In genomic region chrX:52923781-52924241, GRCh38 we compare ENCODE assay signal across 9 cellular contexts. TPM values are rescaled to one million over a fixed set of nuclear protein-coding genes. Genes with fewer than 3 reads are reported as not detected.
DNase-seq lines count a peak whose midpoint lies in the region; ATAC-seq and TF ChIP-seq lines count a peak whose summit lies in the region.
"Had no signal": no experiment of that assay in that cellular context is flagged by ENCODE, and none has a peak within 500 bp of the region (broad histone marks: within the 10 kb centered on the region; RNA-seq: fewer than 3 reads in every experiment).

No MANE protein-coding gene starts in this region.

- H3K9me3 ChIP-seq in mammary epithelial cell (replicated peaks; ENCODE audit: insufficient read depth, low read length), result no peaks in the 10 kb centered on the region

- no peaks in the 10 kb centered on the region for H4K20me1 ChIP-seq in mammary epithelial cell (ENCODE audit: insufficient read depth, low read length)

- peak overlapping the region; percentile 75 for H3K27ac ChIP-seq in ACC112 (ENCODE audit: low read depth, low read length)
- no peak overlapping the region for H3K27ac ChIP-seq in mammary epithelial cell (ENCODE audit: insufficient read depth, low read depth, low read length)

- no peak overlapping the region for H2AFZ ChIP-seq in ACC112 (ENCODE audit: low read length, unreplicated experiment)
- no peak overlapping the region for H2AFZ ChIP-seq in mammary epithelial cell (ENCODE audit: low read depth, low read length)

- dilution Hi-C loops in mammary epithelial cell (cut with HindIII; ENCODE audit: low sequenced_read_pairs), result no loop called here

- H3K27me3 ChIP-seq in ACC112 (ENCODE audit: insufficient read depth, low read length) (no peaks in the 10 kb centered on the region), mammary epithelial cell (ENCODE audit: insufficient read depth, low read length) (peaks cover 2% of the 10 kb centered on the region)

- H3K79me2 ChIP-seq in ACC112 (ENCODE audit: control insufficient read depth, insufficient read depth, low read length, unreplicated experiment) (no peaks in the 10 kb centered on the region), mammary epithelial cell (ENCODE audit: insufficient read depth, low read length) (no peaks in the 10 kb centered on the region)

- DNase-seq in mammary epithelial cell, result peak; percentile 61
- DNase-seq in pons (ENCODE audit: low spot score), result peak; percentile 24
- no peak for DNase-seq in GM19238 (ENCODE audit: insufficient read length, low spot score)
- no peak for DNase-seq in T1000 (lab: John Stamatoyannopoulos, UW)
- no peak for DNase-seq in DMS 273 (lab: John Stamatoyannopoulos, UW; ENCODE audit: unreplicated experiment)

- no peak overlapping the region for H3K9ac ChIP-seq in mammary epithelial cell (ENCODE audit: insufficient read depth, low read length)

- H3K4me1 ChIP-seq in ACC112 (ENCODE audit: control insufficient read depth, insufficient read depth, low read length, unreplicated experiment) (peaks cover 13% of the 10 kb centered on the region), mammary epithelial cell (ENCODE audit: insufficient read depth, low read length) (peaks cover 7% of the 10 kb centered on the region)

- H3K4me3 ChIP-seq in ACC112 (ENCODE audit: low read depth, low read length) (peak overlapping the region; percentile 16; the same call in 1 of the 2 replicates), mammary epithelial cell (replicated peaks in 1 of 3; ENCODE audit: insufficient read depth in 1 of 3, low read depth in 2 of 3, low read length in 3 of 3) (no peak overlapping the region)
- H3K4me3 ChIP-seq: skin epidermis had no signal

- ATAC-seq in GM19395 (IDR thresholded peaks at IDR 0.05; ENCODE audit: unreplicated experiment) (peak; percentile 42), HG03521 (IDR thresholded peaks at IDR 0.05; ENCODE audit: unreplicated experiment) (peak; percentile 28)

- no peak overlapping the region for H3K4me2 ChIP-seq in mammary epithelial cell (ENCODE audit: insufficient read depth, low read depth, low read length)

- BruUV-seq in mammary epithelial cell (replicated peaks; lab: Mats Ljungman, UMichigan), result no TSS peak

- CTCF ChIA-PET in mammary epithelial cell (lab: Charles Lee; ENCODE audit: low non-redundant PET), result no interaction called here

- no peaks in the 10 kb centered on the region for H3K36me3 ChIP-seq in ACC112 (ENCODE audit: insufficient read depth, low read length)
- H3K36me3 ChIP-seq in mammary epithelial cell (ENCODE audit: insufficient read depth, low read length), result no peaks in the 10 kb centered on the region

- no peak for TF ChIP-seq CTCF in mammary epithelial cell (conservative IDR thresholded peaks at IDR 0.05 in 1 of 2, IDR thresholded peaks at IDR 0.05 in 1 of 2; ENCODE audit: extremely low read depth in 1 of 2, insufficient read depth in 1 of 2, low read depth in 1 of 2, low read length in 2 of 2)

- intact Hi-C loops in mammary epithelial cell (cut with micrococcal nuclease), result no loop called here

- WGBS in mammary epithelial cell (ENCODE audit: low coverage, missing lambda C conversion rate), result 50% methylated on average over 4 of the region's 4 CpGs

- in situ Hi-C loops in mammary epithelial cell (cut with MboI; ENCODE audit: low sequenced_read_pairs in 2 of 2), result no loop called here

RNA-seq across cellular contexts. Expression of gene FAM156B, which starts 26.7 kb away (rescaled TPM):
- total RNA-seq in mammary epithelial cell, result 10 to 100 TPM; 11.0 to 13.6 TPM
- 16.9 TPM for polyA plus RNA-seq in mammary epithelial cell
- 5.7 TPM for polyA minus RNA-seq in mammary epithelial cell

RNA-seq across cellular contexts. Expression of gene FAM156A, which starts 34.5 kb away (rescaled TPM):
- total RNA-seq in mammary epithelial cell, result 10 to 100 TPM; 10.3 to 22.5 TPM
- polyA plus RNA-seq in mammary epithelial cell, result 11.9 TPM
- 1.8 TPM for polyA minus RNA-seq in mammary epithelial cell

RNA-seq across cellular contexts. Expression of gene XAGE3, which starts 55.9 kb away (rescaled TPM):
- total RNA-seq in mammary epithelial cell, result not detected
- not detected for polyA plus RNA-seq in mammary epithelial cell
- polyA minus RNA-seq in mammary epithelial cell, result not detected

Comparison
In these comparisons a context has a peak if more than half of its experiments do, and no peak if none do; other contexts are left out.
1. DNase-seq: peak in mammary epithelial cell (single experiment) and pons (single experiment); none in GM19238 (single experiment), T1000 (single experiment) and DMS 273 (single experiment).